Comparison of ENCODE assay signal across 24 cellular contexts in the genomic region with DNA sequence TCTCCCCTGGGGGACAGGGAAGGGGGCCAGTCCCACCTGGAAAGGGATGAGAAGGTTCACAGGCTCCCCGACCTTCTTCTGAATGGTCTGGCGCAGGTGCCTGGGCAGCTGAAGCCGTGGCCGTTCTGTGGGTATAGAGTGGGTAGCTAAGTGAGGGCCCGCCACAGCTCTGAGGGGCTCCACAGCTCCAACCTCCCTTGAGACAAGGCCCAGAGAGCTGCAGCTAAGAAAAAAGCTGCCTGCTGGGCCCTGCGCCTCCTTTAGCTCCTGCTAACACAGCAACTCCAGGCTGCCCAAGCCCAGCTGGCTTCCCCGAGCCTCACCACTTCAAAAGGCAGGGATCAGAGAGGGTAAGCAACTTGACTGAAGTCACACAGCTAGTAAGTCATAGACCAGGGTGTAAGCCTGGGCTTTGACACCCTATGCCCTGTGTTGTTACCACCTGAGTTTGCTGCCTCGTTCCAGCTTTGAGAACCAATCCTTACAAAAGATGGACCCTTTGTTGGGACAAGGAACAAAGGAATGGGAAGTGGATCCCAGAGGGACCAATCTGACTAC. TPM values are rescaled to one million over a fixed set of nuclear protein-coding genes. Genes with fewer than 3 reads are reported as not detected.
"Had no signal": no experiment of that assay in that cellular context is flagged by ENCODE, and none has a peak within 500 bp of the region (broad histone marks: within the 10 kb centered on the region; RNA-seq: fewer than 3 reads in every experiment).

No MANE protein-coding gene starts in this region.

- H3K27me3 ChIP-seq: adrenal gland, MG63, Peyer's patch had no signal

- H3K4me3 ChIP-seq: adrenal gland, MG63, Peyer's patch, SK-N-MC had no signal

- H3K36me3 ChIP-seq: adrenal gland, MG63, Peyer's patch had no signal

- H3K9me3 ChIP-seq: adrenal gland, MG63, Peyer's patch had no signal

- H3K27ac ChIP-seq: adrenal gland, Peyer's patch, SK-N-MC, VCaP had no signal

- H3K4me1 ChIP-seq: adrenal gland, Peyer's patch had no signal

- ATAC-seq: activated CD8-positive, alpha-beta T cell treated with anti-CD3 and anti-CD28 coated beads for 36 hours; activated T-cell treated with anti-CD3 and anti-CD28 coated beads, Interleukin-2, amount 50 U/mL, for 72 hours; T-cell had no signal

- DNase-seq: activated CD4-positive, alpha-beta T cell treated with anti-CD3 and anti-CD28 coated beads, Interleukin-2, amount 10 ng/mL, durations not matched to agents 7 days and 5 days; activated CD4-positive, CD25-positive, alpha-beta regulatory T cell; activated CD8-positive, alpha-beta memory T cell treated with anti-CD3 and anti-CD28 coated beads, Interleukin-2, amount 50 U/mL, for 4 hours; activated CD8-positive, alpha-beta T cell treated with anti-CD3 and anti-CD28 coated beads for 36 hours; activated naive CD4-positive, alpha-beta T cell treated with anti-CD3 and anti-CD28 coated beads, Interleukin-2, amount 50 U/mL, for 16 hours; activated naive CD8-positive, alpha-beta T cell treated with anti-CD3 and anti-CD28 coated beads, Interleukin-2, amount 10 ng/mL, durations not matched to agents 7 days and 5 days; activated T-cell treated with anti-CD3 and anti-CD28 coated beads, Interleukin-2, amount 50 U/mL, for 72 hours; adrenal gland; anterior cingulate cortex; MG63; MV-4-11; NCI-H1092 treated with DMSO at 0.1 percent for 48 hours; NCI-H1417 treated with DMSO at 0.1 percent for 48 hours; NCI-H1694; NCI-H2029; NCI-H2107; NCI-H446; NCI-H524; Peyer's patch; T-cell had no signal

RNA-seq across cellular contexts. Expression of gene MYBPC3, which starts 18.5 kb away (rescaled TPM):
- total RNA-seq: activated CD4-positive, alpha-beta T cell treated with anti-CD3 and anti-CD28 coated beads, Interleukin-2, amount 10 ng/mL, durations not matched to agents 7 days and 5 days; activated CD8-positive, alpha-beta T cell treated with anti-CD3 and anti-CD28 coated beads for 36 hours; activated T-cell treated with anti-CD3 and anti-CD28 coated beads, Interleukin-2, amount 50 U/mL, for 72 hours; Peyer's patch; T-cell; T-helper 2 cell treated with Interferon-gamma antibody and Interleukin-4, amounts not matched to agents 100 ng/mL and 5 ng/mL, for 36 hours had no signal
- polyA plus RNA-seq: IgD-negative memory B cell had no signal

RNA-seq across cellular contexts. Expression of gene SPI1, which starts 44.4 kb away (rescaled TPM):
- total RNA-seq: activated CD4-positive, alpha-beta T cell treated with anti-CD3 and anti-CD28 coated beads, Interleukin-2, amount 10 ng/mL, durations not matched to agents 7 days and 5 days; T-helper 2 cell treated with Interferon-gamma antibody and Interleukin-4, amounts not matched to agents 100 ng/mL and 5 ng/mL, for 36 hours had no signal
